Comparison of ENCODE assay signal across 8 cellular contexts in the genomic region with DNA sequence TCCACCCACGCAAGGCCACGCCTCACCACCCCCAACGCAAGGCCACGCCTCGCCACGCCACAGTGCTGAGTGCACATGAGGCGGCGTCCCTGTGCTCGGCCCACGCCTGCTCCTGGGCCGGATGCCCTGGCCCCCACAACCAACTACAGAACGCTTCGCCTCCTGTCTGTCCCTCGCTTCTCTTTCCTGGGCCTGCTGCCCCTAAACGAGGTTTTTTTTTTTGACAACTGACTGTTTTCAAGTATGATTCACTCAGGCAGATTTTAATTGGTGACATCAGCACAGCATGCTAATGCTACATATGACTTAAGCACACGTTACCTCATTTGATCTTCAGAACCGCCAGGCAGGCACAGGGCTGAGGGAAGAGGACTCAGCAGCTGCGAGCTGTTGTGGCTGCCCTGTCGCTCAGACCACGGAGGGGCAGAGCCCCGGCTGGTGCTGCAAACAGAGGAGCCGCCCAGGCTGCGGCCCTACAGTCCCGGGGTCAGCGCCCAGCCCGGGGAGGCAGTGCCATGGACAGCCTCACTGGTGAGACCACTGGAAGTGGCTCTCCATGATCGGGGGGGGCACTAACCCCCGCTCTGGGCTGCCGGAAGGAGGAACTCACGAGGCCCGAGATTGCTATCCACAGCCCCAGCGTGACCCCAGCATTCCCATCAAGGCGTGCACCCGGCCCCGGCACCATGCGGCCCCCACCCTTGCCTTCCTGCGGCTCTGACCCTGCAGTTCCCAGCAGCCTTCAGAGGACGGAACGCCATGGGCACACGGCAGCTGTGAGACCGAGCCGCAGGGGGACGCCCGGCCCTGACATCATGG.
DNase-seq lines count a peak whose midpoint lies in the region; ATAC-seq lines count a peak whose summit lies in the region.

No MANE protein-coding gene starts in this region.

- H3K27ac ChIP-seq in trophoblast cell (ENCODE audit: low read depth, low read length), result no peak overlapping the region

- H3K4me2 ChIP-seq in trophoblast cell (ENCODE audit: low read length), result no peak overlapping the region

- H3K36me3 ChIP-seq in trophoblast cell (ENCODE audit: control insufficient read depth in 1 of 2, insufficient read depth in 2 of 2, low read length in 2 of 2), result no peaks in the 10 kb centered on the region
- H3K36me3 ChIP-seq in HAP-1 (replicated peaks), result no peaks in the 10 kb centered on the region

- DNase-seq in activated CD4-positive, alpha-beta T cell treated with anti-CD3 and anti-CD28 coated beads for 4 hours, result peak; percentile 42 to 46
- DNase-seq in fibroblast of gingiva (ENCODE audit: low read depth) (peak; percentile 90), trophoblast cell (peak; percentile 20 to 52), HAP-1 (ENCODE audit: low spot score in 2 of 2) (no peak), SW 1271 (lab: John Stamatoyannopoulos, UW) (no peak), NCI-H1092 treated with DMSO at 0.1 percent for 48 hours (lab: John Stamatoyannopoulos, UW) (no peak)

- H3K4me1 ChIP-seq in trophoblast cell (ENCODE audit: control insufficient read depth in 1 of 2, insufficient read depth in 2 of 2, low read length in 2 of 2) (peaks cover 2 to 3% of the 10 kb centered on the region in 2 experiments), HAP-1 (no peaks in the 10 kb centered on the region)

- no peak overlapping the region for H4K12ac ChIP-seq in trophoblast cell (ENCODE audit: low read depth, low read length)

- H4K8ac ChIP-seq in trophoblast cell (ENCODE audit: low read depth, low read length), result no peak overlapping the region

- H4K91ac ChIP-seq in trophoblast cell (ENCODE audit: low read depth, low read length), result no peak overlapping the region

- WGBS in trophoblast cell (ENCODE audit: extremely low coverage, insufficient coverage, insufficient read length), result no CpG with 5 or more reads among the region's 44 CpGs

- H3K4me3 ChIP-seq in trophoblast cell (ENCODE audit: low read depth, low read length) (no peak overlapping the region), HAP-1 (no peak overlapping the region)

- H2BK12ac ChIP-seq in trophoblast cell (ENCODE audit: low read length), result no peak overlapping the region

- no peaks in the 10 kb centered on the region for H3K79me1 ChIP-seq in trophoblast cell (ENCODE audit: low read length)

- H2BK120ac ChIP-seq in trophoblast cell (ENCODE audit: insufficient read depth, low read length, poor library complexity), result no peak overlapping the region

- no peak overlapping the region for H2AK5ac ChIP-seq in trophoblast cell (ENCODE audit: low read length)

- H3K9me3 ChIP-seq in trophoblast cell (ENCODE audit: insufficient read depth, low read depth, low read length) (peaks cover 2% of the 10 kb centered on the region), HAP-1 (0 out of 2 replicates have a peak, but pooled peaks cover 5% of the 10 kb centered on the region)

- in situ Hi-C loops in HAP-1 (cut with MboI; ENCODE audit: low sequenced_read_pairs), result no loop called here

- H3K27me3 ChIP-seq in trophoblast cell (ENCODE audit: insufficient read depth, low read length) (no peaks in the 10 kb centered on the region), HAP-1 (ENCODE audit: low read depth) (no peaks in the 10 kb centered on the region)

- peaks cover 2% of the 10 kb centered on the region for H3K79me2 ChIP-seq in trophoblast cell (ENCODE audit: control insufficient read depth, insufficient read depth, low read length, poor library complexity)

- no peak overlapping the region for H3K9ac ChIP-seq in trophoblast cell (ENCODE audit: low read length)

- H3K23ac ChIP-seq in trophoblast cell (ENCODE audit: low read length), result no peak overlapping the region

- H3K18ac ChIP-seq in trophoblast cell (ENCODE audit: low read length), result no peak overlapping the region

- no peak overlapping the region for H3K4ac ChIP-seq in trophoblast cell (ENCODE audit: low read depth, low read length)

- no peak overlapping the region for H2AFZ ChIP-seq in trophoblast cell (ENCODE audit: insufficient read depth, low read length, poor library complexity)

- H2BK5ac ChIP-seq in trophoblast cell (ENCODE audit: low read depth, low read length, poor library complexity), result no peak overlapping the region

- peak; percentile 67 for ATAC-seq in GM18498 (IDR thresholded peaks at IDR 0.05; ENCODE audit: unreplicated experiment)
- peak; percentile 76 for ATAC-seq in HG03095 (IDR thresholded peaks at IDR 0.05; ENCODE audit: unreplicated experiment)

- no peak overlapping the region for H3K14ac ChIP-seq in trophoblast cell (ENCODE audit: low read length)

Comparison
In these comparisons a context has a peak if more than half of its experiments do, and no peak if none do; other contexts are left out.
1. DNase-seq: peak in activated CD4-positive, alpha-beta T cell treated with anti-CD3 and anti-CD28 coated beads for 4 hours (2 of 2), fibroblast of gingiva (single experiment) and trophoblast cell (2 of 2); none in HAP-1 (0 of 2), SW 1271 (0 of 2) and NCI-H1092 treated with DMSO at 0.1 percent for 48 hours (single experiment).